Comparison of ENCODE assay signal across 8 cellular contexts in genomic region chr9:35162605-35163315, GRCh38. TPM values are rescaled to one million over a fixed set of nuclear protein-coding genes. Genes with fewer than 3 reads are reported as not detected.
DNase-seq lines count a peak whose midpoint lies in the region; FAIRE-seq and TF ChIP-seq lines count a peak whose summit lies in the region.

No MANE protein-coding gene starts in this region.

- no peaks in the 10 kb centered on the region for H3K36me3 ChIP-seq in hepatocyte (replicated peaks; ENCODE audit: insufficient read depth, low read depth)

- H3K4me3 ChIP-seq in hepatocyte (peak overlapping the region; percentile 45), skin epidermis (peak overlapping the region; percentile 63 to 80 (median 72))

- peak overlapping the region; percentile 77 for H2AFZ ChIP-seq in hepatocyte

- H3K27me3 Mint-ChIP-seq in activated T-cell treated with anti-CD3 and anti-CD28 coated beads, Interleukin-2, amount 50 U/mL, for 24 hours: peaks cover 13% of the 10 kb centered on the region
- H3K27me3 Mint-ChIP-seq in activated CD4-positive, alpha-beta memory T cell treated with anti-CD3 and anti-CD28 coated beads, Interleukin-2, amount 10 ng/mL, durations not matched to agents 7 days and 5 days: peaks cover 17% of the 10 kb centered on the region

- no peak for FAIRE-seq in RCC 7860 (lab: Jason Lieb, UNC)

- peaks cover 11% of the 10 kb centered on the region for H3K4me1 ChIP-seq in hepatocyte (ENCODE audit: insufficient read depth)

- H3K9me3 Mint-ChIP-seq in activated T-cell treated with anti-CD3 and anti-CD28 coated beads, Interleukin-2, amount 50 U/mL, for 24 hours: no peaks in the 10 kb centered on the region
- no peaks in the 10 kb centered on the region for H3K9me3 Mint-ChIP-seq in activated CD4-positive, alpha-beta memory T cell treated with anti-CD3 and anti-CD28 coated beads, Interleukin-2, amount 10 ng/mL, durations not matched to agents 7 days and 5 days

- peak overlapping the region; percentile 85 for H3K4me3 Mint-ChIP-seq in activated T-cell treated with anti-CD3 and anti-CD28 coated beads, Interleukin-2, amount 50 U/mL, for 24 hours
- peak overlapping the region; percentile 82 for H3K4me3 Mint-ChIP-seq in activated CD4-positive, alpha-beta memory T cell treated with anti-CD3 and anti-CD28 coated beads, Interleukin-2, amount 10 ng/mL, durations not matched to agents 7 days and 5 days

- H3K27ac Mint-ChIP-seq in activated T-cell treated with anti-CD3 and anti-CD28 coated beads, Interleukin-2, amount 50 U/mL, for 24 hours: no peak overlapping the region
- H3K27ac Mint-ChIP-seq in activated CD4-positive, alpha-beta memory T cell treated with anti-CD3 and anti-CD28 coated beads, Interleukin-2, amount 10 ng/mL, durations not matched to agents 7 days and 5 days: no peak overlapping the region

- no peaks in the 10 kb centered on the region for H4K20me1 ChIP-seq in hepatocyte (ENCODE audit: insufficient read depth, poor library complexity, severe bottlenecking)

- H3K4me2 ChIP-seq in hepatocyte: peak overlapping the region; percentile 83

- H3K9me2 ChIP-seq in hepatocyte (replicated peaks; ENCODE audit: insufficient read depth): no peaks in the 10 kb centered on the region

- no peak for DNase-seq in activated T-cell treated with anti-CD3 and anti-CD28 coated beads, Interleukin-2, amount 50 U/mL, for 24 hours
- DNase-seq in activated T-cell treated with anti-CD3 and anti-CD28 coated beads, Interleukin-2, amount 50 U/mL, for 1 hour: no peak
- DNase-seq in activated CD4-positive, alpha-beta memory T cell treated with anti-CD3 and anti-CD28 coated beads, Interleukin-2, amount 10 ng/mL, durations not matched to agents 7 days and 5 days: no peak
- DNase-seq in hepatocyte (ENCODE audit: low spot score): no peak
- DNase-seq in NCI-H2081 treated with DMSO at 0.1 percent for 48 hours (lab: John Stamatoyannopoulos, UW): no peak
- no peak for DNase-seq in activated CD8-positive, alpha-beta memory T cell treated with anti-CD3 and anti-CD28 coated beads, Interleukin-2, amount 50 U/mL, for 48 hours
- no peak for DNase-seq in RCC 7860 (ENCODE audit: low spot score)

- H3K27ac ChIP-seq in hepatocyte (peak overlapping the region; percentile 89), skin epidermis (peak overlapping the region in 16 of 21 experiments; percentile 72 to 95 (median 83))

- CTCF ChIA-PET in activated CD4-positive, alpha-beta memory T cell treated with anti-CD3 and anti-CD28 coated beads, Interleukin-2, amount 10 ng/mL, durations not matched to agents 7 days and 5 days (lab: Charles Lee): interaction anchor here (0.7 to 2.3 kb wide), 5 partner anchors 47 to 804 kb away, joined by 3 to 6 read pairs (median 3); partner anchors contain the start of gene ATOSB

- peaks cover 42% of the 10 kb centered on the region for H3K79me2 ChIP-seq in hepatocyte

- peaks cover 22% of the 10 kb centered on the region for H3K4me1 Mint-ChIP-seq in activated T-cell treated with anti-CD3 and anti-CD28 coated beads, Interleukin-2, amount 50 U/mL, for 24 hours (ENCODE audit: low read depth)
- peaks cover 12% of the 10 kb centered on the region for H3K4me1 Mint-ChIP-seq in activated CD4-positive, alpha-beta memory T cell treated with anti-CD3 and anti-CD28 coated beads, Interleukin-2, amount 10 ng/mL, durations not matched to agents 7 days and 5 days

- H3K27me3 ChIP-seq in hepatocyte: no peaks in the 10 kb centered on the region

- H3K36me3 Mint-ChIP-seq in activated T-cell treated with anti-CD3 and anti-CD28 coated beads, Interleukin-2, amount 50 U/mL, for 24 hours (ENCODE audit: low read depth): no peaks in the 10 kb centered on the region
- H3K36me3 Mint-ChIP-seq in activated CD4-positive, alpha-beta memory T cell treated with anti-CD3 and anti-CD28 coated beads, Interleukin-2, amount 10 ng/mL, durations not matched to agents 7 days and 5 days (ENCODE audit: low read depth): no peaks in the 10 kb centered on the region

- H3K9me3 ChIP-seq in hepatocyte (ENCODE audit: low read depth): no peaks in the 10 kb centered on the region

- POLR2A ChIA-PET in activated CD4-positive, alpha-beta memory T cell treated with anti-CD3 and anti-CD28 coated beads, Interleukin-2, amount 10 ng/mL, durations not matched to agents 7 days and 5 days (lab: Charles Lee): no interaction called here

- no peak for TF ChIP-seq CTCF in hepatocyte (IDR thresholded peaks at IDR 0.05; ENCODE audit: poor library complexity)

- WGBS in hepatocyte (ENCODE audit: low lambda C conversion rate, missing lambda C conversion rate): 16% methylated on average over 11 of the region's 11 CpGs

RNA-seq across cellular contexts. Expression of gene UNC13B, which starts 1.0 kb away (rescaled TPM):
- total RNA-seq in activated CD4-positive, alpha-beta memory T cell treated with anti-CD3 and anti-CD28 coated beads, Interleukin-2, amount 10 ng/mL, durations not matched to agents 7 days and 5 days: under 1 TPM; 0.25 to 0.68 TPM
- 24.3 and 24.5 TPM in 2 replicates for total RNA-seq in hepatocyte
- polyA plus RNA-seq in hepatocyte: 7.1 and 10.4 TPM in 2 replicates

RNA-seq across cellular contexts. Expression of gene ATOSB, which starts 47.1 kb away (rescaled TPM):
- 10 to 100 TPM; 24.6 to 26.8 TPM for total RNA-seq in activated CD4-positive, alpha-beta memory T cell treated with anti-CD3 and anti-CD28 coated beads, Interleukin-2, amount 10 ng/mL, durations not matched to agents 7 days and 5 days
- total RNA-seq in hepatocyte: 17.4 and 18.3 TPM in 2 replicates
- 16.1 and 18.7 TPM in 2 replicates for polyA plus RNA-seq in hepatocyte

RNA-seq across cellular contexts. Expression of gene STOML2, which starts 59.8 kb away (rescaled TPM):
- 10 to 100 TPM; 96.0 to 96.9 TPM for total RNA-seq in activated CD4-positive, alpha-beta memory T cell treated with anti-CD3 and anti-CD28 coated beads, Interleukin-2, amount 10 ng/mL, durations not matched to agents 7 days and 5 days
- total RNA-seq in hepatocyte: 84.0 and 98.0 TPM in 2 replicates
- polyA plus RNA-seq in hepatocyte: 120 TPM in 2 replicates

Comparison
In these comparisons a context has a peak if more than half of its experiments do, and no peak if none do; other contexts are left out.
1. RNA of gene UNC13B, which starts 1.0 kb away (total RNA-seq): 24.3 to 24.5 TPM in hepatocyte; 0.25 to 0.68 TPM in activated CD4-positive, alpha-beta memory T cell treated with anti-CD3 and anti-CD28 coated beads, Interleukin-2, amount 10 ng/mL, durations not matched to agents 7 days and 5 days; every median in the first group is over 10 times any median in the second.